In the genomic region with DNA sequence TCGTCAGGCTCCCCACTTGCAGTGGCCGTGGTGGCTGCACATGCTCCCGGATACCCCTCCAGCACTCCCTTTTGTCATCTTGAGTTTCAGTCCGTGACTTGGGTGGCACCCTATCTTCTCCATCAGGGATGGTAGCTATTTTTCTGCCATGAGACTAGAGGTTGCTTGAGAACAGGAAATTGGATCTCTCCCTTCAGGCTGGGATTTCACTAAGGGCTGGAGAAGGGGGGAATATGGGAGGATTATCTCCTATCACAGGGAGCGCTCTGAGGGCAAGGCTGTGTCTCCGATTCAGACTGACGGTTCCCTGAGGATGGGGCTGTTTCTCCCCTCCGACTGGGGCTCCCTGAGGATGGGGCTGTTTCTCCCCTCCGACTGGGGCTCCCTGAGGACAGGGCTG, we compare ENCODE assay signal across 14 cellular contexts.
DNase-seq lines count a peak whose midpoint lies in the region; ATAC-seq and TF ChIP-seq lines count a peak whose summit lies in the region.
"Had no signal": no experiment of that assay in that cellular context is flagged by ENCODE, and none has a peak within 500 bp of the region (broad histone marks: within the 10 kb centered on the region; RNA-seq: fewer than 3 reads in every experiment).

No MANE protein-coding gene starts in this region.

- peak overlapping the region; percentile 23 for H3K27ac ChIP-seq in SK-N-MC
- H3K27ac ChIP-seq: Peyer's patch had no signal

- H3K36me3 ChIP-seq in SK-N-MC (ENCODE audit: insufficient read depth, low read length) (no peaks in the 10 kb centered on the region), iPS-15b (ENCODE audit: control insufficient read depth, insufficient read depth, low read length) (no peaks in the 10 kb centered on the region)
- H3K36me3 ChIP-seq: Peyer's patch had no signal

- H3K9me3 Mint-ChIP-seq in activated CD8-positive, alpha-beta T cell treated with anti-CD3 and anti-CD28 coated beads for 36 hours, result no peaks in the 10 kb centered on the region
- H3K9me3 Mint-ChIP-seq in activated CD8-positive, alpha-beta T cell treated with anti-CD3 and anti-CD28 coated beads, Interleukin-2, amount 10 ng/mL, durations not matched to agents 7 days and 5 days (ENCODE audit: insufficient read depth), result no peaks in the 10 kb centered on the region
- no peaks in the 10 kb centered on the region for H3K9me3 Mint-ChIP-seq in stimulated activated effector memory CD8-positive, alpha-beta T cell treated with anti-CD3 and anti-CD28 coated beads, Interleukin-12 subunit alpha, Interleukin-12 subunit beta, amount 100 ng/mL, for 72 hours
- H3K9me3 Mint-ChIP-seq: activated B cell treated with CpG ODN at 0.5 μM for 24 hours; activated naive CD4-positive, alpha-beta T cell treated with anti-CD3 and anti-CD28 coated beads, Interleukin-2, amount 50 U/mL, for 24 hours had no signal

- no peak for DNase-seq in activated CD8-positive, alpha-beta T cell treated with anti-CD3 and anti-CD28 coated beads for 36 hours
- no peak for DNase-seq in activated CD8-positive, alpha-beta T cell treated with anti-CD3 and anti-CD28 coated beads, Interleukin-2, amount 10 ng/mL, durations not matched to agents 7 days and 5 days
- DNase-seq in SK-N-MC (ENCODE audit: low read depth, low spot score) (no peak), lower leg skin (ENCODE audit: low spot score in 2 of 2) (no peak), NCI-H146 (lab: John Stamatoyannopoulos, UW) (no peak)
- DNase-seq in stimulated activated effector memory CD8-positive, alpha-beta T cell treated with anti-CD3 and anti-CD28 coated beads, Interleukin-12 subunit alpha, Interleukin-12 subunit beta, amount 100 ng/mL, for 72 hours (ENCODE audit: low spot score in 2 of 2), result no peak
- DNase-seq: activated B cell treated with CpG ODN at 0.5 μM for 24 hours; activated CD8-positive, alpha-beta memory T cell treated with anti-CD3 and anti-CD28 coated beads, Interleukin-2, amount 50 U/mL, for 48 hours; NCI-H1417 treated with DMSO at 0.1 percent for 48 hours; NCI-H510A treated with DMSO at 0.1 percent for 48 hours had no signal

- H3K4me1 Mint-ChIP-seq in activated CD8-positive, alpha-beta T cell treated with anti-CD3 and anti-CD28 coated beads for 36 hours (ENCODE audit: low read depth), result peaks cover 34% of the 10 kb centered on the region
- H3K4me1 Mint-ChIP-seq in activated CD8-positive, alpha-beta T cell treated with anti-CD3 and anti-CD28 coated beads, Interleukin-2, amount 10 ng/mL, durations not matched to agents 7 days and 5 days (ENCODE audit: low read depth), result peaks cover 25% of the 10 kb centered on the region
- peaks cover 12% of the 10 kb centered on the region for H3K4me1 Mint-ChIP-seq in stimulated activated effector memory CD8-positive, alpha-beta T cell treated with anti-CD3 and anti-CD28 coated beads, Interleukin-12 subunit alpha, Interleukin-12 subunit beta, amount 100 ng/mL, for 72 hours

- H3K27me3 ChIP-seq in iPS-15b (ENCODE audit: control insufficient read depth, insufficient read depth, low read length), result peaks cover 15% of the 10 kb centered on the region

- peaks cover 34% of the 10 kb centered on the region for H3K27me3 Mint-ChIP-seq in activated CD8-positive, alpha-beta T cell treated with anti-CD3 and anti-CD28 coated beads for 36 hours
- H3K27me3 Mint-ChIP-seq in activated CD8-positive, alpha-beta T cell treated with anti-CD3 and anti-CD28 coated beads, Interleukin-2, amount 10 ng/mL, durations not matched to agents 7 days and 5 days (ENCODE audit: low read depth), result peaks cover 23% of the 10 kb centered on the region

- 72 to 77% methylated on average over 8 to 9 of the region's 9 CpGs for WGBS in lower leg skin, 2 donors

- H3K4me3 ChIP-seq in SK-N-MC (no peak overlapping the region), iPS-15b (ENCODE audit: low read depth, low read length) (peak overlapping the region; percentile 48), lower leg skin (ENCODE audit: low read depth, poor library complexity, severe bottlenecking) (no peak overlapping the region)
- H3K4me3 ChIP-seq: Peyer's patch had no signal

- peaks cover 27% of the 10 kb centered on the region for H3K4me1 ChIP-seq in iPS-15b (ENCODE audit: control insufficient read depth, insufficient read depth, low read length)

- H3K9ac ChIP-seq in SK-N-MC (ENCODE audit: insufficient read length), result no peak overlapping the region
- no peak overlapping the region for H3K9ac ChIP-seq in iPS-15b (ENCODE audit: low read depth, low read length)

- H3K36me3 Mint-ChIP-seq in activated CD8-positive, alpha-beta T cell treated with anti-CD3 and anti-CD28 coated beads for 36 hours (ENCODE audit: low read depth), result peaks cover 8% of the 10 kb centered on the region
- H3K36me3 Mint-ChIP-seq in activated CD8-positive, alpha-beta T cell treated with anti-CD3 and anti-CD28 coated beads, Interleukin-2, amount 10 ng/mL, durations not matched to agents 7 days and 5 days (ENCODE audit: low read depth), result no peaks in the 10 kb centered on the region
- H3K36me3 Mint-ChIP-seq in stimulated activated effector memory CD8-positive, alpha-beta T cell treated with anti-CD3 and anti-CD28 coated beads, Interleukin-12 subunit alpha, Interleukin-12 subunit beta, amount 100 ng/mL, for 72 hours, result no peaks in the 10 kb centered on the region
- H3K36me3 Mint-ChIP-seq: activated naive CD4-positive, alpha-beta T cell treated with anti-CD3 and anti-CD28 coated beads, Interleukin-2, amount 50 U/mL, for 24 hours had no signal

- no peak for TF ChIP-seq CTCF in activated CD8-positive, alpha-beta T cell treated with anti-CD3 and anti-CD28 coated beads for 36 hours (IDR thresholded peaks at IDR 0.05)
- TF ChIP-seq CTCF in lower leg skin (IDR thresholded peaks at IDR 0.05), result no peak

- no peak for TF ChIP-seq POLR2A in lower leg skin (IDR thresholded peaks at IDR 0.05)

- peak overlapping the region; percentile 10 for H3K4me3 Mint-ChIP-seq in activated CD8-positive, alpha-beta T cell treated with anti-CD3 and anti-CD28 coated beads for 36 hours
- no peak overlapping the region for H3K4me3 Mint-ChIP-seq in activated CD8-positive, alpha-beta T cell treated with anti-CD3 and anti-CD28 coated beads, Interleukin-2, amount 10 ng/mL, durations not matched to agents 7 days and 5 days
- peak overlapping the region; percentile 68 for H3K4me3 Mint-ChIP-seq in stimulated activated effector memory CD8-positive, alpha-beta T cell treated with anti-CD3 and anti-CD28 coated beads, Interleukin-12 subunit alpha, Interleukin-12 subunit beta, amount 100 ng/mL, for 72 hours
- H3K4me3 Mint-ChIP-seq: activated naive CD4-positive, alpha-beta T cell treated with anti-CD3 and anti-CD28 coated beads, Interleukin-2, amount 50 U/mL, for 24 hours had no signal

- CTCF ChIA-PET in activated CD8-positive, alpha-beta T cell treated with anti-CD3 and anti-CD28 coated beads for 36 hours (lab: Charles Lee), result interaction anchor here (1.0 to 2.2 kb wide), 4 partner anchors 74 to 280 kb away, joined by 3 to 12 read pairs (median 4); partner anchors contain the start of gene VEGFA
- CTCF ChIA-PET in activated CD8-positive, alpha-beta T cell treated with anti-CD3 and anti-CD28 coated beads, Interleukin-2, amount 10 ng/mL, durations not matched to agents 7 days and 5 days (lab: Charles Lee), result interaction anchor here (1.0 to 1.6 kb wide), 3 partner anchors 8 to 16 kb away, joined by 3 read pairs; no protein-coding TSS in a partner anchor

- no peak for ATAC-seq in activated CD8-positive, alpha-beta T cell treated with anti-CD3 and anti-CD28 coated beads for 36 hours
- no peak for ATAC-seq in activated CD8-positive, alpha-beta T cell treated with anti-CD3 and anti-CD28 coated beads, Interleukin-2, amount 10 ng/mL, durations not matched to agents 7 days and 5 days
- ATAC-seq in stimulated activated effector memory CD8-positive, alpha-beta T cell treated with anti-CD3 and anti-CD28 coated beads, Interleukin-12 subunit alpha, Interleukin-12 subunit beta, amount 100 ng/mL, for 72 hours, result no peak
- ATAC-seq in GM21825 (IDR thresholded peaks at IDR 0.05; ENCODE audit: unreplicated experiment), result no peak

- POLR2A ChIA-PET in activated CD8-positive, alpha-beta T cell treated with anti-CD3 and anti-CD28 coated beads for 36 hours (lab: Charles Lee), result interaction anchor here (1.1 kb wide), 2 partner anchors 12 to 244 kb away, joined by 3 read pairs; no protein-coding TSS in a partner anchor
- POLR2A ChIA-PET in activated CD8-positive, alpha-beta T cell treated with anti-CD3 and anti-CD28 coated beads, Interleukin-2, amount 10 ng/mL, durations not matched to agents 7 days and 5 days (lab: Charles Lee), result interaction anchor here (0.5 kb wide), 1 partner anchor 413 kb away, joined by 3 read pairs; no protein-coding TSS in a partner anchor

- no peak overlapping the region for H3K27ac Mint-ChIP-seq in activated CD8-positive, alpha-beta T cell treated with anti-CD3 and anti-CD28 coated beads for 36 hours
- no peak overlapping the region for H3K27ac Mint-ChIP-seq in activated CD8-positive, alpha-beta T cell treated with anti-CD3 and anti-CD28 coated beads, Interleukin-2, amount 10 ng/mL, durations not matched to agents 7 days and 5 days
- H3K27ac Mint-ChIP-seq in stimulated activated effector memory CD8-positive, alpha-beta T cell treated with anti-CD3 and anti-CD28 coated beads, Interleukin-12 subunit alpha, Interleukin-12 subunit beta, amount 100 ng/mL, for 72 hours, result no peak overlapping the region
- H3K27ac Mint-ChIP-seq: activated B cell treated with CpG ODN at 0.5 μM for 24 hours; activated naive CD4-positive, alpha-beta T cell treated with anti-CD3 and anti-CD28 coated beads, Interleukin-2, amount 50 U/mL, for 24 hours had no signal

- intact Hi-C loops in activated CD8-positive, alpha-beta T cell treated with anti-CD3 and anti-CD28 coated beads for 36 hours (cut with micrococcal nuclease), result no loop called here
- intact Hi-C loops in lower leg skin (cut with DNase I; ENCODE audit: low total_unique reads), result no loop called here

- H3K9me3 ChIP-seq in SK-N-MC (ENCODE audit: low read depth, low read length) (no peaks in the 10 kb centered on the region), iPS-15b (ENCODE audit: control insufficient read depth, insufficient read depth, low read length) (no peaks in the 10 kb centered on the region)
- H3K9me3 ChIP-seq: Peyer's patch had no signal
